12 cellular contexts compared by ENCODE assay signal in genomic region chr5:21058290-21058689, GRCh38.
DNase-seq lines count a peak whose midpoint lies in the region; ATAC-seq and TF ChIP-seq lines count a peak whose summit lies in the region.
"Had no signal": no experiment of that assay in that cellular context is flagged by ENCODE, and none has a peak within 500 bp of the region (broad histone marks: within the 10 kb centered on the region; RNA-seq: fewer than 3 reads in every experiment).

No MANE protein-coding gene starts in this region.

- TF ChIP-seq POLR2A in erythroblast (IDR thresholded peaks at IDR 0.05; ENCODE audit: low read length), result no peak

- no peaks in the 10 kb centered on the region for H3K4me1 Mint-ChIP-seq in activated T-cell treated with anti-CD3 and anti-CD28 coated beads, Interleukin-2, amount 50 U/mL, for 72 hours (ENCODE audit: low read depth)

- DNase-seq in NCI-H2227 (lab: John Stamatoyannopoulos, UW; ENCODE audit: unreplicated experiment) (no peak), erythroblast (lab: John Stamatoyannopoulos, UW) (no peak), nucleus accumbens (lab: John Stamatoyannopoulos, UW) (no peak)
- DNase-seq in activated T-cell treated with anti-CD3 and anti-CD28 coated beads, Interleukin-2, amount 50 U/mL, for 72 hours, result no peak
- DNase-seq: adrenal gland; CD4-positive, alpha-beta T cell; T1000 had no signal

- no peak overlapping the region for H3K4me3 Mint-ChIP-seq in activated T-cell treated with anti-CD3 and anti-CD28 coated beads, Interleukin-2, amount 50 U/mL, for 72 hours
- H3K4me3 Mint-ChIP-seq: CD4-positive, alpha-beta T cell; natural killer cell treated with Interleukin-12 subunit alpha and Interleukin-12 subunit beta and Interleukin-15 and Interleukin-18, amount 100 ng/mL, for 72 hours had no signal

- H3K9me3 Mint-ChIP-seq in activated T-cell treated with anti-CD3 and anti-CD28 coated beads, Interleukin-2, amount 50 U/mL, for 72 hours, result peaks cover 10 to 12% of the 10 kb centered on the region in 2 donors

- H3K27me3 Mint-ChIP-seq in activated T-cell treated with anti-CD3 and anti-CD28 coated beads, Interleukin-2, amount 50 U/mL, for 72 hours (ENCODE audit: low read depth), result no peaks in the 10 kb centered on the region
- H3K27me3 Mint-ChIP-seq: CD4-positive, alpha-beta T cell; natural killer cell treated with Interleukin-12 subunit alpha and Interleukin-12 subunit beta and Interleukin-15 and Interleukin-18, amount 100 ng/mL, for 72 hours had no signal

- ATAC-seq in GM18907 (IDR thresholded peaks at IDR 0.05; ENCODE audit: unreplicated experiment) (peak; percentile 97), GM21723 (IDR thresholded peaks at IDR 0.05; ENCODE audit: unreplicated experiment) (peak; percentile 94), HG03108 (IDR thresholded peaks at IDR 0.05; ENCODE audit: unreplicated experiment) (peak; percentile 84), esophagus mucosa (peak; percentile 48)
- ATAC-seq in activated T-cell treated with anti-CD3 and anti-CD28 coated beads, Interleukin-2, amount 50 U/mL, for 72 hours (replicated peaks in 1 of 2), result no peak
- ATAC-seq: natural killer cell treated with Interleukin-12 subunit alpha and Interleukin-12 subunit beta and Interleukin-15 and Interleukin-18, amount 100 ng/mL, for 72 hours had no signal

- no peaks in the 10 kb centered on the region for H3K36me3 Mint-ChIP-seq in activated T-cell treated with anti-CD3 and anti-CD28 coated beads, Interleukin-2, amount 50 U/mL, for 72 hours (ENCODE audit: insufficient read depth in 2 of 2)

- H3K27ac Mint-ChIP-seq in activated T-cell treated with anti-CD3 and anti-CD28 coated beads, Interleukin-2, amount 50 U/mL, for 72 hours, result no peak overlapping the region
- H3K27ac Mint-ChIP-seq: CD4-positive, alpha-beta T cell; natural killer cell treated with Interleukin-12 subunit alpha and Interleukin-12 subunit beta and Interleukin-15 and Interleukin-18, amount 100 ng/mL, for 72 hours had no signal

Comparison
In these comparisons a context has a peak if more than half of its experiments do, and no peak if none do; other contexts are left out.
1. ATAC-seq: peak in GM18907 (single experiment), GM21723 (single experiment), HG03108 (single experiment) and esophagus mucosa (single experiment); none in activated T-cell treated with anti-CD3 and anti-CD28 coated beads, Interleukin-2, amount 50 U/mL, for 72 hours (0 of 2).